ENCODE assay signal across 1 cellular context in genomic region chr1:108810176-108810575, GRCh38.
TF ChIP-seq lines count a peak whose summit lies in the region.

No MANE protein-coding gene starts in this region.

TF ChIP-seq in WTC11, 78 proteins besides CTCF, POLR2A, EP300 and RAD21 (continued from another document):
- TF ChIP-seq JUN (CRISPR knock-in tag; IDR thresholded peaks at IDR 0.05) (no peak), CBFB (CRISPR knock-in tag; IDR thresholded peaks at IDR 0.05; ENCODE audit: low read depth) (no peak), EMX1 (CRISPR knock-in tag; IDR thresholded peaks at IDR 0.05) (no peak), NR2C2 (CRISPR knock-in tag; IDR thresholded peaks at IDR 0.05) (no peak), IRF2 (CRISPR knock-in tag; IDR thresholded peaks at IDR 0.05; ENCODE audit: borderline replicate concordance, low read depth) (no peak)
